ENCODE assay signal across 7 cellular contexts in genomic region chr12:55738113-55739024, GRCh38. TPM values are rescaled to one million over a fixed set of nuclear protein-coding genes. Genes with fewer than 3 reads are reported as not detected.
DNase-seq lines count a peak whose midpoint lies in the region; ATAC-seq and TF ChIP-seq lines count a peak whose summit lies in the region.

No MANE protein-coding gene starts in this region.

- H3K4me3 ChIP-seq in ascending aorta = peak overlapping the region; percentile 65 to 73
- H3K4me3 ChIP-seq in hepatocyte = peak overlapping the region; percentile 56

- no peaks in the 10 kb centered on the region for H3K9me2 ChIP-seq in hepatocyte (replicated peaks; ENCODE audit: insufficient read depth)

- H3K27ac ChIP-seq in ascending aorta (peak overlapping the region; percentile 81 to 82), hepatocyte (peak overlapping the region; percentile 82)

- H3K27me3 ChIP-seq in ascending aorta (no peaks in the 10 kb centered on the region), hepatocyte (no peaks in the 10 kb centered on the region)

- H3K4me2 ChIP-seq in hepatocyte = peak overlapping the region; percentile 81

- H2AFZ ChIP-seq in hepatocyte = peak overlapping the region; percentile 66

- TF ChIP-seq CTCF in GM13976 (IDR thresholded peaks at IDR 0.05; ENCODE audit: borderline replicate concordance, control extremely low read depth, extremely low read depth, insufficient read depth, missing control alignments) (peak; percentile 66), ascending aorta (IDR thresholded peaks at IDR 0.05) (peak; percentile 82 to 89 (median 86)), hepatocyte (IDR thresholded peaks at IDR 0.05; ENCODE audit: poor library complexity) (peak; percentile 94)

- H3K27me3 Mint-ChIP-seq in T-cell = no peaks in the 10 kb centered on the region

- WGBS in hepatocyte (ENCODE audit: low lambda C conversion rate, missing lambda C conversion rate) = 2% methylated on average over 14 of the region's 14 CpGs

- H3K4me3 Mint-ChIP-seq in T-cell = peak overlapping the region; percentile 79 to 85 (median 85)

- intact Hi-C loops in ascending aorta (cut with DNase I) = loop anchor here (1.0 kb wide), 2 partner anchors 59 to 202 kb away; no protein-coding TSS in a partner anchor

- H3K9me3 Mint-ChIP-seq in T-cell = no peaks in the 10 kb centered on the region

- peak; percentile 78 for DNase-seq in GM13976 (ENCODE audit: low spot score)
- DNase-seq in NCI-H1417 treated with DMSO at 0.1 percent for 48 hours (lab: John Stamatoyannopoulos, UW) = peak; percentile 46
- DNase-seq in T-cell = peak; percentile 47 to 82 (median 66)
- peak; percentile 64 to 93 for DNase-seq in ascending aorta (ENCODE audit: low spot score in 2 of 2)
- DNase-seq in hepatocyte (ENCODE audit: low spot score) = peak; percentile 90
- peak; percentile 80 for DNase-seq in renal cortical epithelial cell (ENCODE audit: low read depth)

- CTCF ChIA-PET in T-cell (lab: Charles Lee) = interaction anchor here (0.5 to 5.0 kb wide), 44 partner anchors 9 to 721 kb away, joined by 3 to 47 read pairs (median 5); partner anchors contain the start of genes BLOC1S1 (in 2 of the 2), ORMDL2 (in 2 of the 2), SARNP (in 2 of the 2) and CD63 (in 1 of the 2)

- in situ Hi-C loops in GM13976 (cut with MboI; ENCODE audit: low sequenced_read_pairs, unreplicated experiment) = loop anchor here (10.0 kb wide), 2 partner anchors 206 to 296 kb away; no protein-coding TSS in a partner anchor

- no peaks in the 10 kb centered on the region for H4K20me1 ChIP-seq in hepatocyte (ENCODE audit: insufficient read depth, poor library complexity, severe bottlenecking)

- H3K9me3 ChIP-seq in ascending aorta (no peaks in the 10 kb centered on the region), hepatocyte (ENCODE audit: low read depth) (no peaks in the 10 kb centered on the region)

- ATAC-seq in HG02840 (IDR thresholded peaks at IDR 0.05; ENCODE audit: low FRiP score, unreplicated experiment) (peak; percentile 76), T-cell (replicated peaks in 1 of 4) (peak; percentile 74 to 78 (median 76))

- POLR2A ChIA-PET in T-cell (lab: Charles Lee) = interaction anchor here (0.6 to 1.1 kb wide), 8 partner anchors 9 to 903 kb away, joined by 3 to 13 read pairs (median 4); partner anchors contain the start of gene BLOC1S1 (in 1 of the 2)

- H3K36me3 Mint-ChIP-seq in T-cell = no peaks in the 10 kb centered on the region

- H3K79me2 ChIP-seq in hepatocyte = no peaks in the 10 kb centered on the region

- H3K27ac Mint-ChIP-seq in T-cell = peak overlapping the region; percentile 92 to 97

- H3K36me3 ChIP-seq in ascending aorta (no peaks in the 10 kb centered on the region), hepatocyte (replicated peaks; ENCODE audit: insufficient read depth, low read depth) (no peaks in the 10 kb centered on the region)

- H3K4me1 ChIP-seq in ascending aorta = peaks cover 3 to 13% of the 10 kb centered on the region in 2 donors
- H3K4me1 ChIP-seq in hepatocyte (ENCODE audit: insufficient read depth) = peaks cover 10% of the 10 kb centered on the region

- peaks cover 22 to 33% (median 31%) of the 10 kb centered on the region in 3 donors for H3K4me1 Mint-ChIP-seq in T-cell

RNA-seq across cellular contexts. Expression of gene GDF11, which starts 4.6 kb away (rescaled TPM):
- 10 to 100 TPM in 4 of 5 donors, 1 to 10 TPM in 1; 7.5 to 12.9 (median 11.5) TPM for total RNA-seq in T-cell
- total RNA-seq in ascending aorta = 1.6 TPM
- 7.9 and 10.8 TPM in 2 replicates for total RNA-seq in hepatocyte
- 3.7 and 4.1 TPM in 2 replicates for polyA plus RNA-seq in hepatocyte
- total RNA-seq in renal cortical epithelial cell = 1.9 and 7.7 TPM in 2 replicates

RNA-seq across cellular contexts. Expression of gene CD63, which starts 9.6 kb away (rescaled TPM):
- total RNA-seq in T-cell = 10 to 100 TPM; 41.3 to 88.2 (median 73.5) TPM
- 566 TPM for total RNA-seq in ascending aorta
- 1,401 and 1,504 TPM in 2 replicates for total RNA-seq in hepatocyte
- polyA plus RNA-seq in hepatocyte = 2,624 and 2,749 TPM in 2 replicates
- 688 and 1,583 TPM in 2 replicates for total RNA-seq in renal cortical epithelial cell

RNA-seq across cellular contexts. Expression of gene RDH5, which starts 18.2 kb away (rescaled TPM):
- total RNA-seq in T-cell (10 to 100 TPM; 13.0 to 29.1 (median 22.4) TPM), ascending aorta (3.6 TPM), hepatocyte (36.2 and 48.7 TPM in 2 replicates), renal cortical epithelial cell (1.6 and 2.7 TPM in 2 replicates)
- polyA plus RNA-seq in hepatocyte = 38.0 and 43.7 TPM in 2 replicates

RNA-seq across cellular contexts. Expression of gene BLOC1S1, which starts 22.5 kb away (rescaled TPM):
- total RNA-seq in T-cell (10 to 100 TPM; 49.4 to 76.6 (median 72.7) TPM), ascending aorta (57.2 TPM), hepatocyte (159 and 177 TPM in 2 replicates), renal cortical epithelial cell (45.7 and 54.7 TPM in 2 replicates)
- 227 and 236 TPM in 2 replicates for polyA plus RNA-seq in hepatocyte

RNA-seq across cellular contexts. Expression of gene ITGA7, which starts 30.7 kb away (rescaled TPM):
- total RNA-seq in T-cell (1 to 10 TPM; 2.6 to 4.6 (median 3.1) TPM), ascending aorta (246 TPM), hepatocyte (13.0 and 15.2 TPM in 2 replicates), renal cortical epithelial cell (under 0.01 and 1.0 TPM in 2 replicates)
- 18.9 and 22.8 TPM in 2 replicates for polyA plus RNA-seq in hepatocyte

Comparison
In these comparisons a context has a peak if more than half of its experiments do, and no peak if none do; other contexts are left out.
1. Peak in every context shown above with its lines: DNase-seq, ATAC-seq, H3K4me3 ChIP-seq and H3K27ac ChIP-seq.